ENCODE assay signal across 11 cellular contexts in genomic region chr3:197466586-197467399, GRCh38.
DNase-seq lines count a peak whose midpoint lies in the region; ATAC-seq and TF ChIP-seq lines count a peak whose summit lies in the region.
"Had no signal": no experiment of that assay in that cellular context is flagged by ENCODE, and none has a peak within 500 bp of the region (broad histone marks: within the 10 kb centered on the region; RNA-seq: fewer than 3 reads in every experiment).

No MANE protein-coding gene starts in this region.

- WGBS in adrenal gland, 4 donors = 23 to 31% (median 25%) methylated on average over 5 to 7 of the region's 7 CpGs

- H3K27ac Mint-ChIP-seq in activated CD4-positive, alpha-beta T cell treated with anti-CD3 and anti-CD28 coated beads, Interleukin-2, amount 10 ng/mL, durations not matched to agents 24 days and 14 days = peak overlapping the region; percentile 25
- H3K27ac Mint-ChIP-seq in type B pancreatic cell = peak overlapping the region; percentile 10
- H3K27ac Mint-ChIP-seq: memory B cell had no signal

- no peak overlapping the region for H3K4me3 Mint-ChIP-seq in activated CD4-positive, alpha-beta T cell treated with anti-CD3 and anti-CD28 coated beads, Interleukin-2, amount 10 ng/mL, durations not matched to agents 24 days and 14 days
- H3K4me3 Mint-ChIP-seq in type B pancreatic cell = peak overlapping the region; percentile 13
- H3K4me3 Mint-ChIP-seq: memory B cell had no signal

- intact Hi-C loops in activated CD4-positive, alpha-beta T cell treated with anti-CD3 and anti-CD28 coated beads, Interleukin-2, amount 10 ng/mL, durations not matched to agents 24 days and 14 days (cut with micrococcal nuclease) = loop anchor here (10.0 kb wide), 1 partner anchor 72 kb away; no protein-coding TSS in a partner anchor
- intact Hi-C loops in adrenal gland (cut with DNase I) = no loop called here

- H3K27ac ChIP-seq in adrenal gland = peak overlapping the region in 4 of 5 donors; percentile 64 to 92 (median 88)
- H3K27ac ChIP-seq: BLaER1 treated with 17β-estradiol and CSF1 and Interleukin-3, amounts not matched to agents 10 nM and 100 nM had no signal

- peaks cover 19% of the 10 kb centered on the region for H3K27me3 Mint-ChIP-seq in activated CD4-positive, alpha-beta T cell treated with anti-CD3 and anti-CD28 coated beads, Interleukin-2, amount 10 ng/mL, durations not matched to agents 24 days and 14 days
- peaks cover 10% of the 10 kb centered on the region for H3K27me3 Mint-ChIP-seq in type B pancreatic cell

- H3K27me3 ChIP-seq in adrenal gland = no peaks in the 10 kb centered on the region
- H3K27me3 ChIP-seq: BLaER1 treated with 17β-estradiol and CSF1 and Interleukin-3, amounts not matched to agents 10 nM and 100 nM had no signal

- no peaks in the 10 kb centered on the region for H3K36me3 Mint-ChIP-seq in activated CD4-positive, alpha-beta T cell treated with anti-CD3 and anti-CD28 coated beads, Interleukin-2, amount 10 ng/mL, durations not matched to agents 24 days and 14 days (ENCODE audit: low read depth)
- H3K36me3 Mint-ChIP-seq in type B pancreatic cell = no peaks in the 10 kb centered on the region
- H3K36me3 Mint-ChIP-seq: memory B cell had no signal

- no peaks in the 10 kb centered on the region for H3K36me3 ChIP-seq in adrenal gland (replicated peaks in 1 of 2)
- H3K36me3 ChIP-seq: BLaER1 treated with 17β-estradiol and CSF1 and Interleukin-3, amounts not matched to agents 10 nM and 100 nM had no signal

- TF ChIP-seq POLR2A in adrenal gland (IDR thresholded peaks at IDR 0.05) = peak in 1 of 2 donors; percentile 5

- no peaks in the 10 kb centered on the region for H3K9me3 ChIP-seq in adrenal gland (replicated peaks in 1 of 3)
- H3K9me3 ChIP-seq: BLaER1 treated with 17β-estradiol and CSF1 and Interleukin-3, amounts not matched to agents 10 nM and 100 nM had no signal

- no peak overlapping the region for H3K4me3 ChIP-seq in adrenal gland
- H3K4me3 ChIP-seq: BLaER1 treated with 17β-estradiol and CSF1 and Interleukin-3, amounts not matched to agents 10 nM and 100 nM had no signal

- DNase-seq in activated CD4-positive, alpha-beta T cell treated with anti-CD3 and anti-CD28 coated beads, Interleukin-2, amount 10 ng/mL, durations not matched to agents 24 days and 14 days = no peak
- no peak for DNase-seq in activated CD4-positive, alpha-beta T cell treated with anti-CD3 and anti-CD28 coated beads, Interleukin-2, amount 50 U/mL, for 48 hours
- DNase-seq in adrenal gland (peak in 6 of 7 donors; percentile 38 to 75 (median 64)), iris pigment epithelial cell (ENCODE audit: low read depth) (peak; percentile 81), type B pancreatic cell (ENCODE audit: extremely low spot score, unreplicated experiment) (no peak), NCI-H1105 treated with DMSO at 0.1 percent for 48 hours (lab: John Stamatoyannopoulos, UW) (no peak)
- DNase-seq: activated T-cell treated with anti-CD3 and anti-CD28 coated beads, Interleukin-2, amount 50 U/mL, for 48 hours had no signal

- no peak for ATAC-seq in GM19395 (IDR thresholded peaks at IDR 0.05; ENCODE audit: unreplicated experiment)
- no peak for ATAC-seq in HG02623 (IDR thresholded peaks at IDR 0.05; ENCODE audit: unreplicated experiment)

- TF ChIP-seq CTCF in adrenal gland (IDR thresholded peaks at IDR 0.05) (no peak), type B pancreatic cell (conservative IDR thresholded peaks at IDR 0.05) (no peak)

- peaks cover 19% of the 10 kb centered on the region for H3K4me1 Mint-ChIP-seq in activated CD4-positive, alpha-beta T cell treated with anti-CD3 and anti-CD28 coated beads, Interleukin-2, amount 10 ng/mL, durations not matched to agents 24 days and 14 days
- H3K4me1 Mint-ChIP-seq in type B pancreatic cell (ENCODE audit: unreplicated experiment) = peaks cover 64% of the 10 kb centered on the region
- H3K4me1 Mint-ChIP-seq: memory B cell had no signal

- H3K9me3 Mint-ChIP-seq in activated CD4-positive, alpha-beta T cell treated with anti-CD3 and anti-CD28 coated beads, Interleukin-2, amount 10 ng/mL, durations not matched to agents 24 days and 14 days = no peaks in the 10 kb centered on the region
- no peaks in the 10 kb centered on the region for H3K9me3 Mint-ChIP-seq in type B pancreatic cell
- H3K9me3 Mint-ChIP-seq: memory B cell had no signal

- H3K4me1 ChIP-seq in adrenal gland (replicated peaks in 1 of 2) = peaks cover 34 to 59% of the 10 kb centered on the region in 2 donors

Comparison
In these comparisons a context has a peak if more than half of its experiments do, and no peak if none do; other contexts are left out.
1. DNase-seq: peak in adrenal gland (6 of 7) and iris pigment epithelial cell (single experiment); none in activated CD4-positive, alpha-beta T cell treated with anti-CD3 and anti-CD28 coated beads, Interleukin-2, amount 10 ng/mL, durations not matched to agents 24 days and 14 days (single experiment), activated CD4-positive, alpha-beta T cell treated with anti-CD3 and anti-CD28 coated beads, Interleukin-2, amount 50 U/mL, for 48 hours (0 of 2), type B pancreatic cell (single experiment) and NCI-H1105 treated with DMSO at 0.1 percent for 48 hours (single experiment).